ENCODE assay signal across 14 cellular contexts in the genomic region with DNA sequence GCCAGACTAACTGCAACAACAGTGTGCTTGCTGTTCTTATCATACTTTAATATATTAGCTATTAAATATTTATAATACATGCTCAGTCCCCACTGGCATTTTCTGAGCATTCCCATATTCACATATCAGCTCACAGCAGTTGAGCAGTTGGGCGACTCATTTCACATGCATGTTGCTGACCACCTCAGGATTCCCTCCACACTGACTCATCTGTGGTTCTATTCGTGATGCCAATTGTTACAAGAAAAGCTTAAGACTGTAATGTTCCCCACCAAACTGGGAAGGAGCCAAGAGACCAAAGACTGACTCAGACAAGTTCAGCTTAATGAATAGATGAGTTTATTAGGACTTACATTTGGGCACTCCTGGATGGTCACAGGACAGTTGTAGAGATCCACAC.
A peak's percentile ranks its signal among the peaks of the same experiment; 100 is the strongest.
DNase-seq lines count a peak whose midpoint lies in the region; ATAC-seq, FAIRE-seq and TF ChIP-seq lines count a peak whose summit lies in the region.
"Had no signal": no experiment of that assay in that cellular context is flagged by ENCODE, and none has a peak within 500 bp of the region (broad histone marks: within the 10 kb centered on the region; RNA-seq: fewer than 3 reads in every experiment).

No MANE protein-coding gene starts in this region.

- BruUV-seq in Calu3 (replicated peaks; lab: Mats Ljungman, UMichigan) (no TSS peak), PC-3 (replicated peaks; lab: Mats Ljungman, UMichigan) (no TSS peak)

- no peaks in the 10 kb centered on the region for H3F3A ChIP-seq in PC-3 (ENCODE audit: low read length, unreplicated experiment)

- POLR2A ChIA-PET in PC-3 (lab: Charles Lee; ENCODE audit: unreplicated experiment) (no interaction called here), H1 (lab: Charles Lee; ENCODE audit: partially characterized antibody) (no interaction called here)

- no peak overlapping the region for H3K4me3 ChIP-seq in PC-3 (ENCODE audit: low read length)
- H3K4me3 ChIP-seq in H1 (ENCODE audit: extremely low read depth in 1 of 4, insufficient read depth in 2 of 4, low read depth in 3 of 4, low read length in 4 of 4): no peak overlapping the region
- H3K4me3 ChIP-seq: testis had no signal

- no peak overlapping the region for H4K5ac ChIP-seq in H1 (ENCODE audit: insufficient read length, low read depth, low read length)

- H3K27me3 ChIP-seq in PC-3 (ENCODE audit: low read length): no peaks in the 10 kb centered on the region
- no peaks in the 10 kb centered on the region for H3K27me3 ChIP-seq in H1 (replicated peaks in 1 of 4; ENCODE audit: control insufficient read depth in 3 of 4, extremely low read depth in 1 of 4, insufficient read depth in 3 of 4, low read length in 3 of 4)
- H3K27me3 ChIP-seq: testis had no signal

- no peak overlapping the region for H3K9ac ChIP-seq in PC-3 (ENCODE audit: low read length)
- H3K9ac ChIP-seq in H1 (replicated peaks in 1 of 4; ENCODE audit: extremely low read depth in 1 of 4, low read depth in 3 of 4, low read length in 3 of 4): no peak overlapping the region

- DNase-seq in Calu3 (peak; percentile 49), PC-3 (peak; percentile 79), H1 (ENCODE audit: low read depth in 1 of 2, low spot score in 2 of 2) (peak in 1 of 2 experiments; percentile 21), non-pigmented ciliary epithelial cell (ENCODE audit: low read depth) (peak; percentile 99), NCI-H510A treated with DMSO at 0.1 percent for 48 hours (lab: John Stamatoyannopoulos, UW) (no peak)
- DNase-seq in effector memory CD8-positive, alpha-beta T cell: no peak
- DNase-seq in stimulated activated CD4-positive, alpha-beta T cell treated with anti-CD3 and anti-CD28 coated beads, Interleukin-1b, Interleukin-23, amount 100 ng/mL, for 48 hours: no peak
- DNase-seq: cortex of kidney, DND-41, immature natural killer cell, testis had no signal

- H3K36me3 Mint-ChIP-seq in Calu3 (ENCODE audit: insufficient read depth, unreplicated experiment): no peaks in the 10 kb centered on the region
- no peaks in the 10 kb centered on the region for H3K36me3 Mint-ChIP-seq in effector memory CD8-positive, alpha-beta T cell (ENCODE audit: insufficient read depth)

- CTCF ChIA-PET in Calu3 (lab: Charles Lee): interaction anchor here (0.8 to 0.9 kb wide), 2 partner anchors 26 to 117 kb away, joined by 3 read pairs; no protein-coding TSS in a partner anchor
- CTCF ChIA-PET in PC-3 (lab: Charles Lee): no interaction called here
- CTCF ChIA-PET in H1 (lab: Charles Lee; ENCODE audit: partially characterized antibody): interaction anchor here (1.4 kb wide), 1 partner anchor 8 kb away, joined by 5 read pairs; no protein-coding TSS in a partner anchor

- no peaks in the 10 kb centered on the region for H3K4me1 Mint-ChIP-seq in Calu3 (ENCODE audit: low read depth, unreplicated experiment)
- no peaks in the 10 kb centered on the region for H3K4me1 Mint-ChIP-seq in effector memory CD8-positive, alpha-beta T cell (ENCODE audit: low read depth in 2 of 2)
- H3K4me1 Mint-ChIP-seq: immature natural killer cell had no signal

- no peaks in the 10 kb centered on the region for H3K9me3 Mint-ChIP-seq in Calu3 (ENCODE audit: low read depth, unreplicated experiment)
- peaks cover 0 to 1% of the 10 kb centered on the region in 2 donors for H3K9me3 Mint-ChIP-seq in effector memory CD8-positive, alpha-beta T cell

- no peaks in the 10 kb centered on the region for H3K79me1 ChIP-seq in H1 (ENCODE audit: low read depth, low read length)

- H2BK15ac ChIP-seq in H1 (ENCODE audit: low read length): no peak overlapping the region

- H2BK120ac ChIP-seq in H1 (replicated peaks; ENCODE audit: low read depth, low read length): no peak overlapping the region

- no peak overlapping the region for H2BK5ac ChIP-seq in H1 (ENCODE audit: low read depth, low read length)

- no peak overlapping the region for H3K18ac ChIP-seq in H1 (ENCODE audit: extremely low read depth, low read length)

- H3K23me2 ChIP-seq in H1 (ENCODE audit: low read depth, low read length): no peaks in the 10 kb centered on the region

- H2BK20ac ChIP-seq in H1 (ENCODE audit: low read length): no peak overlapping the region

- H3K4ac ChIP-seq in H1 (replicated peaks; ENCODE audit: insufficient read length, low read depth, low read length): no peak overlapping the region

- H2BK12ac ChIP-seq in H1 (ENCODE audit: low read depth, low read length): no peak overlapping the region

- H3K4me2 ChIP-seq in PC-3 (ENCODE audit: low read length): no peak overlapping the region
- H3K4me2 ChIP-seq in H1 (ENCODE audit: insufficient read depth in 1 of 2, low read depth in 2 of 2, low read length in 2 of 2): no peak overlapping the region

- TF ChIP-seq CTCF in Calu3 (IDR thresholded peaks at IDR 0.05; ENCODE audit: unreplicated experiment) (no peak), PC-3 (conservative IDR thresholded peaks at IDR 0.05; ENCODE audit: low read depth, low read length) (no peak), H1 (IDR thresholded peaks at IDR 0.05; ENCODE audit: control extremely low read depth in 1 of 3, insufficient read depth in 1 of 3, low read depth in 1 of 3, low read length in 3 of 3) (no peak)

- H3K36me3 ChIP-seq in PC-3 (ENCODE audit: low read depth, low read length) (no peaks in the 10 kb centered on the region), H1 (ENCODE audit: control insufficient read depth in 2 of 4, insufficient read depth in 4 of 4, low read length in 3 of 4) (no peaks in the 10 kb centered on the region; a peak in 1 of 8 replicates)

- no peaks in the 10 kb centered on the region for H3K27me3 Mint-ChIP-seq in Calu3 (ENCODE audit: unreplicated experiment)
- no peaks in the 10 kb centered on the region for H3K27me3 Mint-ChIP-seq in effector memory CD8-positive, alpha-beta T cell

- H3K9me2 ChIP-seq in PC-3 (replicated peaks; ENCODE audit: low read length): no peaks in the 10 kb centered on the region

- peak overlapping the region; percentile 36 for H3K27ac Mint-ChIP-seq in Calu3 (ENCODE audit: unreplicated experiment)
- H3K27ac Mint-ChIP-seq in effector memory CD8-positive, alpha-beta T cell: no peak overlapping the region
- H3K27ac Mint-ChIP-seq: activated T-helper 1 cell treated with anti-CD3 and anti-CD28 coated beads, Interleukin-12 subunit alpha, Interleukin-12 subunit beta, Interleukin-2, Interleukin-4 antibody, amounts not matched to agents 30 ng/mL and 10 ng/mL and 1 ng/mL, durations not matched to agents 14 hours and 24 hours and 36 hours; immature natural killer cell had no signal

- H3K56ac ChIP-seq in H1 (replicated peaks; ENCODE audit: insufficient read length, low read depth, low read length): no peak overlapping the region

- TF ChIP-seq POLR2A in H1 (IDR thresholded peaks at IDR 0.05; ENCODE audit: control extremely low read depth in 1 of 2, low read depth in 2 of 2, low read length in 2 of 2): no peak

- no peak overlapping the region for H4K8ac ChIP-seq in H1 (ENCODE audit: extremely low read depth, insufficient read depth, low read length)

- no peaks in the 10 kb centered on the region for H3K4me1 ChIP-seq in PC-3 (ENCODE audit: insufficient read depth, low read length)
- H3K4me1 ChIP-seq in H1 (replicated peaks in 1 of 4; ENCODE audit: control insufficient read depth in 3 of 4, insufficient read depth in 4 of 4, low read length in 3 of 4): no peaks in the 10 kb centered on the region
- H3K4me1 ChIP-seq: testis had no signal

- no peaks in the 10 kb centered on the region for H4K20me1 ChIP-seq in PC-3 (ENCODE audit: low read length)
- H4K20me1 ChIP-seq in H1 (replicated peaks in 1 of 2; ENCODE audit: control insufficient read depth in 1 of 2, insufficient read depth in 2 of 2, low read length in 2 of 2): no peaks in the 10 kb centered on the region

- H2AFZ ChIP-seq in PC-3 (ENCODE audit: low read length) (no peak overlapping the region), H1 (ENCODE audit: low read length) (0 out of 2 replicates have a peak overlapping the region, but pooled peaks have one; percentile 50)

- WGBS in H1 (ENCODE audit: extremely low coverage in 1 of 2, insufficient coverage in 1 of 2, insufficient read length in 1 of 2, insufficient replicate concordance in 2 of 2, low coverage in 1 of 2, low lambda C conversion rate in 2 of 2, missing lambda C conversion rate in 1 of 2), 2 experiments: 95% methylated on average over 2 of the region's 2 CpGs; no CpG with 5 or more reads in 1 of the 2 experiments

- peak overlapping the region; percentile 50 for H3K4me3 Mint-ChIP-seq in Calu3 (ENCODE audit: low read depth, unreplicated experiment)
- H3K4me3 Mint-ChIP-seq in effector memory CD8-positive, alpha-beta T cell: no peak overlapping the region
- H3K4me3 Mint-ChIP-seq: activated T-helper 1 cell treated with anti-CD3 and anti-CD28 coated beads, Interleukin-12 subunit alpha, Interleukin-12 subunit beta, Interleukin-2, Interleukin-4 antibody, amounts not matched to agents 30 ng/mL and 10 ng/mL and 1 ng/mL, durations not matched to agents 14 hours and 24 hours and 36 hours; immature natural killer cell had no signal

- no peak overlapping the region for H4K91ac ChIP-seq in H1 (replicated peaks; ENCODE audit: insufficient read length, low read length)

- H3K79me2 ChIP-seq in PC-3 (ENCODE audit: low read length): no peaks in the 10 kb centered on the region
- H3K79me2 ChIP-seq in H1 (ENCODE audit: control insufficient read depth in 1 of 2, insufficient read depth in 2 of 2, low read length in 2 of 2): no peaks in the 10 kb centered on the region

- H3K27ac ChIP-seq in PC-3 (ENCODE audit: low read length) (no peak overlapping the region), H1 (ENCODE audit: low read depth, low read length) (no peak overlapping the region)
- H3K27ac ChIP-seq: testis had no signal

- H3K14ac ChIP-seq in H1 (ENCODE audit: insufficient read length): no peak overlapping the region

- no peak for TF ChIP-seq RAD21 in H1 (IDR thresholded peaks at IDR 0.05 in 1 of 2, conservative IDR thresholded peaks at IDR 0.05 in 1 of 2; ENCODE audit: low read depth in 2 of 2, low read length in 2 of 2)

- H2AK5ac ChIP-seq in H1 (ENCODE audit: low read depth, low read length): no peak overlapping the region

- H3K9me3 ChIP-seq in PC-3 (ENCODE audit: low read length) (peaks cover 15% of the 10 kb centered on the region; the same call in 1 of the 2 replicates), H1 (ENCODE audit: insufficient read depth in 2 of 2, low read depth in 1 of 2, low read length in 1 of 2) (peaks cover 9 to 12% of the 10 kb centered on the region in 2 experiments)
- H3K9me3 ChIP-seq: testis had no signal

- no peak overlapping the region for H3K23ac ChIP-seq in H1 (ENCODE audit: insufficient read length)

- no peak for FAIRE-seq in H1 (lab: Jason Lieb, UNC)

- intact Hi-C loops in Calu3 (cut with micrococcal nuclease; ENCODE audit: unreplicated experiment): loop anchor here (2.0 kb wide), 1 partner anchor 96 kb away; no protein-coding TSS in a partner anchor
- intact Hi-C loops in PC-3 (cut with micrococcal nuclease): no loop called here

- no peak for ATAC-seq in PC-3
- no peak for ATAC-seq in effector memory CD8-positive, alpha-beta T cell (replicated peaks)
- ATAC-seq in HG02840 (IDR thresholded peaks at IDR 0.05; ENCODE audit: low FRiP score, unreplicated experiment): no peak
- ATAC-seq: activated CD4-positive, CD25-positive, alpha-beta regulatory T cell treated with anti-CD3 and anti-CD28 coated beads, Interleukin-2, amount 50 U/mL, for 24 hours had no signal

- no peak for TF ChIP-seq EP300 in H1 (IDR thresholded peaks at IDR 0.05; ENCODE audit: borderline replicate concordance in 1 of 2, low read depth in 2 of 2, low read length in 2 of 2)

Comparison
In these comparisons a context has a peak if more than half of its experiments do, and no peak if none do; other contexts are left out.
1. DNase-seq: peak in Calu3 (single experiment), PC-3 (single experiment) and non-pigmented ciliary epithelial cell (single experiment); none in effector memory CD8-positive, alpha-beta T cell (0 of 3), NCI-H510A treated with DMSO at 0.1 percent for 48 hours (single experiment) and stimulated activated CD4-positive, alpha-beta T cell treated with anti-CD3 and anti-CD28 coated beads, Interleukin-1b, Interleukin-23, amount 100 ng/mL, for 48 hours (single experiment).